Comparison of ENCODE assay signal across 8 cellular contexts in genomic region chr2:218962859-218963492, GRCh38. TPM values are rescaled to one million over a fixed set of nuclear protein-coding genes. Genes with fewer than 3 reads are reported as not detected.
DNase-seq lines count a peak whose midpoint lies in the region; ATAC-seq and TF ChIP-seq lines count a peak whose summit lies in the region.

No MANE protein-coding gene starts in this region.

- no peak for TF ChIP-seq RAD21 in IMR-90 (IDR thresholded peaks at IDR 0.05; ENCODE audit: low read length)

- TF ChIP-seq POLR2A in IMR-90 (IDR thresholded peaks at IDR 0.05; ENCODE audit: low read depth, low read length) = no peak

- TF ChIP-seq CTCF in BE2C (IDR thresholded peaks at IDR 0.05; ENCODE audit: low read depth, low read length) (no peak), IMR-90 (conservative IDR thresholded peaks at IDR 0.05; ENCODE audit: low read depth, low read length) (no peak)

- no peak overlapping the region for H2BK15ac ChIP-seq in IMR-90 (ENCODE audit: low read depth, low read length)

- H3K23ac ChIP-seq in IMR-90 (ENCODE audit: low read depth, low read length) = no peak overlapping the region

- H2AK9ac ChIP-seq in IMR-90 (replicated peaks; ENCODE audit: low read depth, low read length, poor library complexity) = peak overlapping the region; percentile 37

- POLR2A ChIA-PET in IMR-90 (lab: Charles Lee; ENCODE audit: unreplicated experiment) = no interaction called here

- H3K4me3 ChIP-seq in BE2C (ENCODE audit: low read depth, low read length) (peak overlapping the region; percentile 72), IMR-90 (ENCODE audit: insufficient read depth, low read depth, low read length) (no peak overlapping the region), iPS-11a (ENCODE audit: low read depth, low read length) (peak overlapping the region; percentile 55), skeletal muscle satellite cell (ENCODE audit: low read length) (peak overlapping the region; percentile 29)

- no peak overlapping the region for H4K8ac ChIP-seq in IMR-90 (ENCODE audit: low read depth in 2 of 2, low read length in 2 of 2)

- no peak overlapping the region for H3K4ac ChIP-seq in IMR-90 (ENCODE audit: low read depth, low read length)

- H3K27ac ChIP-seq in IMR-90 (ENCODE audit: insufficient read depth, low read length) = no peak overlapping the region

- no peaks in the 10 kb centered on the region for H3K79me1 ChIP-seq in IMR-90 (ENCODE audit: low read depth in 1 of 2, low read length in 2 of 2)

- H4K20me1 ChIP-seq in IMR-90 (ENCODE audit: insufficient read depth, low read length) = no peaks in the 10 kb centered on the region; the same call in 1 of the 2 replicates

- 0 out of 2 replicates have a peak, but pooled peaks cover 4% of the 10 kb centered on the region for H3K9me1 ChIP-seq in IMR-90 (ENCODE audit: insufficient read depth, low read length)

- peak; percentile 97 for DNase-seq in BE2C
- DNase-seq in IMR-90 = peak; percentile 73
- DNase-seq in RPMI7951 (ENCODE audit: low read depth) = peak; percentile 97
- DNase-seq in anterior cingulate cortex (lab: John Stamatoyannopoulos, UW) = peak in 52 of 58 donors; percentile 22 to 90 (median 63)
- no peak for DNase-seq in HCEC 1CT

- H3K36me3 ChIP-seq in BE2C = peaks cover 7% of the 10 kb centered on the region; the same call in 1 of the 2 replicates
- H3K36me3 ChIP-seq in IMR-90 (ENCODE audit: control insufficient read depth, insufficient read depth, low read length) = no peaks in the 10 kb centered on the region
- H3K36me3 ChIP-seq in skeletal muscle satellite cell (ENCODE audit: insufficient read depth, low read length) = no peaks in the 10 kb centered on the region

- H3K4me1 ChIP-seq in BE2C (peaks cover 7% of the 10 kb centered on the region), IMR-90 (ENCODE audit: control insufficient read depth, insufficient read depth, low read length) (no peaks in the 10 kb centered on the region), skeletal muscle satellite cell (ENCODE audit: control insufficient read depth, insufficient read depth, low read length) (peaks cover 22% of the 10 kb centered on the region)

- no peak overlapping the region for H2AK5ac ChIP-seq in IMR-90 (ENCODE audit: low read depth, low read length)

- H3K18ac ChIP-seq in IMR-90 (ENCODE audit: low read depth, low read length) = no peak overlapping the region

- no peaks in the 10 kb centered on the region for H3K9me3 ChIP-seq in BE2C
- no peaks in the 10 kb centered on the region for H3K9me3 ChIP-seq in IMR-90 (ENCODE audit: control insufficient read depth, insufficient read depth, low read length)
- no peaks in the 10 kb centered on the region for H3K9me3 ChIP-seq in skeletal muscle satellite cell (replicated peaks; ENCODE audit: low read length)

- in situ Hi-C loops in IMR-90 (cut with MboI; ENCODE audit: low sequenced_read_pairs) = no loop called here

- H2BK20ac ChIP-seq in IMR-90 (ENCODE audit: low read depth, low read length) = no peak overlapping the region

- H2BK120ac ChIP-seq in IMR-90 (ENCODE audit: low read depth, low read length) = no peak overlapping the region

- H3K27me3 ChIP-seq in BE2C = no peaks in the 10 kb centered on the region
- peaks cover 51% of the 10 kb centered on the region for H3K27me3 ChIP-seq in IMR-90 (ENCODE audit: control insufficient read depth, insufficient read depth, low read length)
- H3K27me3 ChIP-seq in skeletal muscle satellite cell (ENCODE audit: control insufficient read depth, insufficient read depth, low read length) = peaks cover 62% of the 10 kb centered on the region

- peak overlapping the region; percentile 23 for H2AFZ ChIP-seq in IMR-90 (replicated peaks; ENCODE audit: low read length, poor library complexity)

- intact Hi-C loops in IMR-90 (cut with micrococcal nuclease) = no loop called here

- no peak overlapping the region for H4K5ac ChIP-seq in IMR-90 (ENCODE audit: low read depth, low read length)

- 5% methylated on average over 21 of the region's 42 CpGs; no CpG with 5 or more reads in 1 of the 2 experiments for WGBS in IMR-90 (ENCODE audit: extremely low coverage in 2 of 2, insufficient read length in 1 of 2), 2 experiments

- H3K9ac ChIP-seq in IMR-90 (ENCODE audit: low read depth, low read length) (no peak overlapping the region), skeletal muscle satellite cell (ENCODE audit: low read depth, low read length) (no peak overlapping the region)

- CTCF ChIA-PET in IMR-90 (lab: Yijun Ruan, JAX) = no interaction called here

- dilution Hi-C loops in IMR-90 (cut with HindIII; ENCODE audit: low sequenced_read_pairs, unreplicated experiment) = no loop called here

- no peak overlapping the region for H4K91ac ChIP-seq in IMR-90 (ENCODE audit: insufficient read depth, low read depth, low read length)

- BruUV-seq in IMR-90 (replicated peaks; lab: Mats Ljungman, UMichigan) = no TSS peak

- H3K4me2 ChIP-seq in IMR-90 (ENCODE audit: low read depth, low read length) (no peak overlapping the region), skeletal muscle satellite cell (ENCODE audit: low read length) (peak overlapping the region; percentile 58)

- ATAC-seq in IMR-90 (ENCODE audit: low read depth) (peak; percentile 19; the same call in 1 of the 2 replicates), HG03342 (IDR thresholded peaks at IDR 0.05; ENCODE audit: unreplicated experiment) (no peak)

- no peak overlapping the region for H3K14ac ChIP-seq in IMR-90 (replicated peaks; ENCODE audit: low read depth, low read length)

- no peak overlapping the region for H2BK5ac ChIP-seq in IMR-90 (ENCODE audit: low read depth, low read length, poor library complexity, severe bottlenecking)

- no peak overlapping the region for H3K56ac ChIP-seq in IMR-90 (ENCODE audit: extremely low read depth, insufficient read depth, low read length)

TF ChIP-seq in IMR-90, 13 proteins besides CTCF, POLR2A, EP300 and RAD21:
- TF ChIP-seq RCOR1 (IDR thresholded peaks at IDR 0.05; ENCODE audit: insufficient replicate concordance, low read length) = no peak
- no peak for TF ChIP-seq NFE2L2 (IDR thresholded peaks at IDR 0.05; ENCODE audit: low read depth, low read length)
- TF ChIP-seq MAFK (IDR thresholded peaks at IDR 0.05; ENCODE audit: low read depth, low read length) = no peak
- no peak for TF ChIP-seq MAZ (IDR thresholded peaks at IDR 0.05; ENCODE audit: borderline replicate concordance, low read depth, low read length)
- TF ChIP-seq, protein P1, sequence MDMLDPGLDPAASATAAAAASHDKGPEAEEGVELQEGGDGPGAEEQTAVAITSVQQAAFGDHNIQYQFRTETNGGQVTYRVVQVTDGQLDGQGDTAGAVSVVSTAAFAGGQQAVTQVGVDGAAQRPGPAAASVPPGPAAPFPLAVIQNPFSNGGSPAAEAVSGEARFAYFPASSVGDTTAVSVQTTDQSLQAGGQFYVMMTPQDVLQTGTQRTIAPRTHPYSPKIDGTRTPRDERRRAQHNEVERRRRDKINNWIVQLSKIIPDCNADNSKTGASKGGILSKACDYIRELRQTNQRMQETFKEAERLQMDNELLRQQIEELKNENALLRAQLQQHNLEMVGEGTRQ (IDR thresholded peaks at IDR 0.05; ENCODE audit: low read depth, low read length) = no peak
- TF ChIP-seq MXI1 (IDR thresholded peaks at IDR 0.05; ENCODE audit: borderline replicate concordance, low read depth, low read length) = no peak
- TF ChIP-seq RFX5 (IDR thresholded peaks at IDR 0.05; ENCODE audit: low read depth, low read length) = no peak
- TF ChIP-seq SMC3 (IDR thresholded peaks at IDR 0.05; ENCODE audit: low read depth, low read length) = no peak
- TF ChIP-seq CEBPB (IDR thresholded peaks at IDR 0.05; ENCODE audit: low read depth, low read length) = no peak
- TF ChIP-seq, protein P2, sequence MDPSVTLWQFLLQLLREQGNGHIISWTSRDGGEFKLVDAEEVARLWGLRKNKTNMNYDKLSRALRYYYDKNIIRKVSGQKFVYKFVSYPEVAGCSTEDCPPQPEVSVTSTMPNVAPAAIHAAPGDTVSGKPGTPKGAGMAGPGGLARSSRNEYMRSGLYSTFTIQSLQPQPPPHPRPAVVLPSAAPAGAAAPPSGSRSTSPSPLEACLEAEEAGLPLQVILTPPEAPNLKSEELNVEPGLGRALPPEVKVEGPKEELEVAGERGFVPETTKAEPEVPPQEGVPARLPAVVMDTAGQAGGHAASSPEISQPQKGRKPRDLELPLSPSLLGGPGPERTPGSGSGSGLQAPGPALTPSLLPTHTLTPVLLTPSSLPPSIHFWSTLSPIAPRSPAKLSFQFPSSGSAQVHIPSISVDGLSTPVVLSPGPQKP (IDR thresholded peaks at IDR 0.05; ENCODE audit: borderline replicate concordance, low read depth, low read length) = no peak
- no peak for TF ChIP-seq FOS (IDR thresholded peaks at IDR 0.05; ENCODE audit: low read depth, low read length)
- TF ChIP-seq CHD1 (IDR thresholded peaks at IDR 0.05; ENCODE audit: low read depth, low read length) = no peak

RNA-seq across cellular contexts. Expression of gene CDK5R2, which starts 3.5 kb away (rescaled TPM):
- polyA plus RNA-seq in BE2C (2012; ENCODE audit: insufficient read depth, insufficient read length, low read depth) = 126 TPM
- not detected in 2 replicates for total RNA-seq in IMR-90 (2012; rRNA removed)
- polyA plus RNA-seq in IMR-90 (2012; rRNA removed) = not detected in 2 replicates
- 0.09 and 0.21 TPM in 2 replicates for polyA plus RNA-seq in IMR-90 (2012; cell fraction: cytosol; rRNA removed)
- polyA plus RNA-seq in IMR-90 (2012; cell fraction: nucleus; rRNA removed; ENCODE audit: low replicate concordance) = 0.03 and 0.07 TPM in 2 replicates
- 0.12 and 0.20 TPM in 2 replicates for total RNA-seq in RPMI7951 (2014; rRNA removed; shearing (Covaris generic))
- total RNA-seq in skeletal muscle satellite cell (2012; rRNA removed) = 0.22 TPM in 1 of 2 replicates, not detected in the other

RNA-seq across cellular contexts. Expression of gene FEV, which starts 22.0 kb away (rescaled TPM):
- 1,006 TPM for polyA plus RNA-seq in BE2C (2012; ENCODE audit: insufficient read depth, insufficient read length, low read depth)
- total RNA-seq in IMR-90 (2012; rRNA removed) = not detected in 2 replicates
- not detected in 2 replicates for polyA plus RNA-seq in IMR-90 (2012; rRNA removed)
- polyA plus RNA-seq in IMR-90 (2012; cell fraction: cytosol; rRNA removed) = not detected in 2 replicates
- polyA plus RNA-seq in IMR-90 (2012; cell fraction: nucleus; rRNA removed; ENCODE audit: low replicate concordance) = not detected in 2 replicates
- total RNA-seq in RPMI7951 (2014; rRNA removed; shearing (Covaris generic)) = not detected in 2 replicates
- not detected in 2 replicates for total RNA-seq in skeletal muscle satellite cell (2012; rRNA removed)

RNA-seq across cellular contexts. Expression of gene CRYBA2, which starts 30.2 kb away (rescaled TPM):
- 3.1 TPM for polyA plus RNA-seq in BE2C (2012; ENCODE audit: insufficient read depth, insufficient read length, low read depth)
- not detected in 2 replicates for total RNA-seq in IMR-90 (2012; rRNA removed)
- not detected in 2 replicates for polyA plus RNA-seq in IMR-90 (2012; rRNA removed)
- not detected in 2 replicates for polyA plus RNA-seq in IMR-90 (2012; cell fraction: cytosol; rRNA removed)
- not detected in 2 replicates for polyA plus RNA-seq in IMR-90 (2012; cell fraction: nucleus; rRNA removed; ENCODE audit: low replicate concordance)
- 0.20 TPM in 1 of 2 replicates, not detected in the other for total RNA-seq in RPMI7951 (2014; rRNA removed; shearing (Covaris generic))
- total RNA-seq in skeletal muscle satellite cell (2012; rRNA removed) = not detected in 2 replicates
